ENCODE assay signal across 7 cellular contexts in the genomic region with DNA sequence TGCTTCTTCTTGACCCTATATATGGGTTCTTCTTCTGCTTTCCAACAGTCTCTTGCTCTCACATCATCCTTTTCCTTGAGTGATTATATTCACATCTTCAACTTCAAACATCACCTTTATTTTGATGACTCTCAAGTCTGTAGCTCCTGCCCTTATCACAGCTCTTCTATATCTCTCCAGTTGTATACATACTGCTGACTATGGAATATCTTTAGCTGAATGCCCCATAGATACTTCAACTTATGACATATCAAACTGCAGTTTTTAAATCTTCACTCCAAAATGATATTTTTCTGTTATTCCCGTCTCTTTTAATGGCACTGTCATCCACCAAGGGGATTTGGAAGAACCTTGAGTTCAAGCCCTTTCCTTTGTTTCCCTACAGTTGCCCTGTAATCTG.
"Had no signal": no experiment of that assay in that cellular context is flagged by ENCODE, and none has a peak within 500 bp of the region (broad histone marks: within the 10 kb centered on the region; RNA-seq: fewer than 3 reads in every experiment).

No MANE protein-coding gene starts in this region.

- H3K9ac ChIP-seq: KMS-11 had no signal

- DNase-seq: IMR-90, KBM-7, KG1 had no signal

- H3K4me3 ChIP-seq: K562 had no signal

- H3K4me2 ChIP-seq: KMS-11 had no signal

- H3K27ac ChIP-seq: HL-60, KMS-11 had no signal

- ATAC-seq: K562 had no signal

- FAIRE-seq: HTR-8/SVneo, K562 had no signal
